Comparison of ENCODE assay signal across 8 cellular contexts in the genomic region with DNA sequence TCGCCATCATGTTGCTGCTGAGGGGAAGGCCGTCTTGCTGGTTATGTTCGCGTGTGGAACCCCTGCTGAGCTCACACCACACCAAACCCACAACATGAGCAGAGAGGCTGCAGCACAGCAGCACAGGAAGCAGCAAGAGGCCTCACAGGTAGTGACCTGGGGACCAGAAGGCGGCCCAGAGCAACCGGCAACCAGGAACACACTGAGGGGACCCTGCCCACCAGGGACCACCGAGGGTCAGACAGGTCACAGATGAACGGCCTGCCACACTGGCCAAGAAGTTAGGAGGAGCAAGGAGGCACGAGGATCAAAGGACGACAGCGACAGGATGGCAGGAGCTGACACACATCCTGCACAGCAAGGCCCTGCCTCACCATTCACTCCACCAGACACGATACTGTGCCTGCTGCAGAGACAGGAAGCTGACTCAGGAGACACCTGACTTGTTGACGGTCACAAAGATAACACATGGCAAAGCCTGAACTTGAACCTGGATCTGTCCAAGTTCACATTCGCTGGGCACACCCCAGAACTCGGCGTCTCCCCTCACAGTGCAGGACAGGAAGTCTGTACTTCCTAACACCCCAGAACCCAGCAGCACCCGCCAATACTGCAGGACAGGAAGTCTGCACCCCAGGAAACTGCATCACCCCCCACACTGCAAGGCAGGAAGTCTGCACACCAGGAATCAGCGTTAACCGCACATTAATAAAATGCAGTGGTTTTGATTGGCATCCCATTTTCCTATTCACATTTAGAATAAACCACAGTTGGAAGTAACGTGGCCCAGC.
DNase-seq lines count a peak whose midpoint lies in the region; ATAC-seq, FAIRE-seq and TF ChIP-seq lines count a peak whose summit lies in the region.

No MANE protein-coding gene starts in this region.

- H4K20me1 ChIP-seq in PC-3 (ENCODE audit: low read length), result no peaks in the 10 kb centered on the region

- peaks cover 66% of the 10 kb centered on the region for H3K4me1 ChIP-seq in PC-3 (ENCODE audit: insufficient read depth, low read length)

- H3K9me3 Mint-ChIP-seq in glutamatergic neuron (ENCODE audit: unreplicated experiment), result peaks cover 70% of the 10 kb centered on the region

- intact Hi-C loops in PC-3 (cut with micrococcal nuclease), result loop anchor here (5.0 kb wide), 1 partner anchor 186 kb away; no protein-coding TSS in a partner anchor

- ATAC-seq in PC-3, result peak; percentile 70
- no peak for ATAC-seq in HG02571 (IDR thresholded peaks at IDR 0.05; ENCODE audit: unreplicated experiment)
- no peak for ATAC-seq in HG02840 (IDR thresholded peaks at IDR 0.05; ENCODE audit: low FRiP score, unreplicated experiment)

- no peak overlapping the region for H3K4me3 Mint-ChIP-seq in glutamatergic neuron (ENCODE audit: unreplicated experiment)

- CTCF ChIA-PET in PC-3 (lab: Charles Lee), result interaction anchor here (0.5 kb wide), 1 partner anchor 12 kb away, joined by 3 read pairs; no protein-coding TSS in a partner anchor

- H2AFZ ChIP-seq in PC-3 (ENCODE audit: low read length), result no peak overlapping the region

- no peak for TF ChIP-seq CTCF in PC-3 (conservative IDR thresholded peaks at IDR 0.05; ENCODE audit: low read depth, low read length)
- no peak for TF ChIP-seq CTCF in glutamatergic neuron (IDR thresholded peaks at IDR 0.05; ENCODE audit: partially characterized antibody, unreplicated experiment)

- peak; percentile 59 for DNase-seq in GM12892 (ENCODE audit: insufficient read length)
- peak; percentile 89 for DNase-seq in PC-3
- DNase-seq in activated T-helper 1 cell treated with Interleukin-2 at 50 U/mL for 16 hours (ENCODE audit: low read depth), result peak; percentile 68
- DNase-seq in glutamatergic neuron, result no peak
- peak; percentile 51 to 56 for DNase-seq in stimulated activated CD4-positive, alpha-beta T cell treated with anti-CD3 and anti-CD28 coated beads, Interleukin-2, amount 100 ng/mL, for 48 hours
- DNase-seq in NCI-H524 (lab: John Stamatoyannopoulos, UW), result no peak

- FAIRE-seq in GM12892 (lab: Jason Lieb, UNC), result peak; percentile 93

- H3K27ac Mint-ChIP-seq in glutamatergic neuron (ENCODE audit: unreplicated experiment), result peak overlapping the region; percentile 23

- peaks cover 17% of the 10 kb centered on the region for H3K36me3 Mint-ChIP-seq in glutamatergic neuron (ENCODE audit: unreplicated experiment)

- BruUV-seq in PC-3 (replicated peaks; lab: Mats Ljungman, UMichigan), result no TSS peak

- H3K4me1 Mint-ChIP-seq in glutamatergic neuron (ENCODE audit: low read depth, unreplicated experiment), result peaks cover 78% of the 10 kb centered on the region

- peaks cover 10% of the 10 kb centered on the region; the same call in 1 of the 2 replicates for H3K36me3 ChIP-seq in PC-3 (ENCODE audit: low read depth, low read length)

- H3K79me2 ChIP-seq in PC-3 (ENCODE audit: low read length), result peaks cover 89% of the 10 kb centered on the region

- H3K27me3 ChIP-seq in PC-3 (ENCODE audit: low read length), result no peaks in the 10 kb centered on the region

- no peak for TF ChIP-seq POLR2A in GM12892 (IDR thresholded peaks at IDR 0.05; ENCODE audit: low read depth, low read length)

- POLR2A ChIA-PET in PC-3 (lab: Charles Lee; ENCODE audit: unreplicated experiment), result no interaction called here

- no peaks in the 10 kb centered on the region for H3K9me2 ChIP-seq in PC-3 (replicated peaks; ENCODE audit: low read length)

- no peaks in the 10 kb centered on the region for H3K9me3 ChIP-seq in PC-3 (ENCODE audit: low read length)

- peaks cover 38% of the 10 kb centered on the region for H3K27me3 Mint-ChIP-seq in glutamatergic neuron (ENCODE audit: unreplicated experiment)

- no peak overlapping the region for H3K4me3 ChIP-seq in PC-3 (ENCODE audit: low read length)

- peak overlapping the region; percentile 69 for H3K9ac ChIP-seq in PC-3 (ENCODE audit: low read length)

- H3K27ac ChIP-seq in PC-3 (ENCODE audit: low read length), result peak overlapping the region; percentile 94

- peaks cover 4% of the 10 kb centered on the region for H3F3A ChIP-seq in PC-3 (ENCODE audit: low read length, unreplicated experiment)

- peak overlapping the region; percentile 50 for H3K4me2 ChIP-seq in PC-3 (ENCODE audit: low read length)

Comparison
In these comparisons a context has a peak if more than half of its experiments do, and no peak if none do; other contexts are left out.
1. DNase-seq: peak in GM12892 (single experiment), PC-3 (single experiment), activated T-helper 1 cell treated with Interleukin-2 at 50 U/mL for 16 hours (single experiment) and stimulated activated CD4-positive, alpha-beta T cell treated with anti-CD3 and anti-CD28 coated beads, Interleukin-2, amount 100 ng/mL, for 48 hours (2 of 2); none in glutamatergic neuron (single experiment) and NCI-H524 (0 of 2).